Comparison of ENCODE assay signal across 8 cellular contexts in genomic region chr11:34174411-34175041, GRCh38.
DNase-seq lines count a peak whose midpoint lies in the region; ATAC-seq, FAIRE-seq and TF ChIP-seq lines count a peak whose summit lies in the region.

No MANE protein-coding gene starts in this region.

- H3K27me3 ChIP-seq in H9 (ENCODE audit: insufficient read depth, low read length): no peaks in the 10 kb centered on the region; the same call in 1 of the 2 replicates
- no peaks in the 10 kb centered on the region for H3K27me3 ChIP-seq in MM.1S (replicated peaks; ENCODE audit: insufficient read depth, low read length)
- no peaks in the 10 kb centered on the region for H3K27me3 ChIP-seq in psoas muscle (ENCODE audit: insufficient read depth in 3 of 3, low read length in 2 of 3)

- H3K4ac ChIP-seq in H9 (ENCODE audit: low read depth, low read length): no peak overlapping the region

- no peak overlapping the region for H2AFZ ChIP-seq in H9 (ENCODE audit: low read length)
- H2AFZ ChIP-seq in MM.1S (ENCODE audit: low read length): peak overlapping the region; percentile 29; the same call in 1 of the 2 replicates

- no peak overlapping the region for H3K23ac ChIP-seq in H9 (ENCODE audit: insufficient read length, low read depth, low read length)

- 0 out of 2 replicates have a peak, but pooled peaks cover 4% of the 10 kb centered on the region for H3F3A ChIP-seq in MM.1S (ENCODE audit: insufficient read depth, low read length)

- no peaks in the 10 kb centered on the region for H3K9me2 ChIP-seq in MM.1S (replicated peaks; ENCODE audit: insufficient read depth, low read length)

- no peaks in the 10 kb centered on the region for H3K9me3 Mint-ChIP-seq in H9
- H3K9me3 Mint-ChIP-seq in activated naive CD8-positive, alpha-beta T cell treated with anti-CD3 and anti-CD28 coated beads, Interleukin-2, amount 10 ng/mL, durations not matched to agents 7 days and 5 days: no peaks in the 10 kb centered on the region

- H2BK5ac ChIP-seq in H9 (ENCODE audit: insufficient read length, low read length): no peak overlapping the region

- DNase-seq in GM04504 (ENCODE audit: low read depth) (peak; percentile 31), H9 (peak; percentile 86), MM.1S (peak; percentile 79), SW480 (ENCODE audit: low spot score) (peak; percentile 64), left cardiac atrium (peak; percentile 88), psoas muscle (peak; percentile 85 to 92), urothelium cell line (ENCODE audit: low spot score) (peak; percentile 91)
- peak; percentile 89 for DNase-seq in activated naive CD8-positive, alpha-beta T cell treated with anti-CD3 and anti-CD28 coated beads, Interleukin-2, amount 10 ng/mL, durations not matched to agents 7 days and 5 days

- peaks cover 2% of the 10 kb centered on the region for H3K27me3 Mint-ChIP-seq in H9 (ENCODE audit: low read depth)
- peaks cover 4% of the 10 kb centered on the region for H3K27me3 Mint-ChIP-seq in activated naive CD8-positive, alpha-beta T cell treated with anti-CD3 and anti-CD28 coated beads, Interleukin-2, amount 10 ng/mL, durations not matched to agents 7 days and 5 days

- H3K27ac Mint-ChIP-seq in H9: no peak overlapping the region
- H3K27ac Mint-ChIP-seq in activated naive CD8-positive, alpha-beta T cell treated with anti-CD3 and anti-CD28 coated beads, Interleukin-2, amount 10 ng/mL, durations not matched to agents 7 days and 5 days: no peak overlapping the region

- H3K79me1 ChIP-seq in H9 (ENCODE audit: insufficient read depth, low read depth, low read length, poor library complexity, severe bottlenecking): no peaks in the 10 kb centered on the region

- FAIRE-seq in urothelium cell line (lab: Jason Lieb, UNC): no peak

- POLR2A ChIA-PET in activated naive CD8-positive, alpha-beta T cell treated with anti-CD3 and anti-CD28 coated beads, Interleukin-2, amount 10 ng/mL, durations not matched to agents 7 days and 5 days (lab: Charles Lee): interaction anchor here (0.7 to 2.8 kb wide), 4 partner anchors 73 to 222 kb away, joined by 7 to 28 read pairs (median 10); partner anchors contain the start of gene ABTB2

- no peak overlapping the region for H3K9ac ChIP-seq in H9 (ENCODE audit: extremely low read depth, insufficient read length, low read length)
- H3K9ac ChIP-seq in MM.1S (ENCODE audit: low read length): no peak overlapping the region

- no peak overlapping the region for H4K91ac ChIP-seq in H9 (ENCODE audit: insufficient read length, low read depth, low read length)

- H2BK15ac ChIP-seq in H9 (ENCODE audit: low read depth, low read length): no peak overlapping the region

- TF ChIP-seq CTCF in H9 (conservative IDR thresholded peaks at IDR 0.05): peak; percentile 98
- TF ChIP-seq CTCF in MM.1S (IDR thresholded peaks at IDR 0.05; ENCODE audit: low read length): peak; percentile 84
- peak; percentile 96 for TF ChIP-seq CTCF in psoas muscle (IDR thresholded peaks at IDR 0.05)

- no peaks in the 10 kb centered on the region; a peak in 1 of 7 replicates for H3K36me3 Mint-ChIP-seq in H9 (ENCODE audit: insufficient read depth in 1 of 3, low read depth in 3 of 3)
- no peaks in the 10 kb centered on the region for H3K36me3 Mint-ChIP-seq in activated naive CD8-positive, alpha-beta T cell treated with anti-CD3 and anti-CD28 coated beads, Interleukin-2, amount 10 ng/mL, durations not matched to agents 7 days and 5 days

- H3K79me2 ChIP-seq in H9 (ENCODE audit: insufficient read depth, low read length): no peaks in the 10 kb centered on the region
- H3K79me2 ChIP-seq in MM.1S (ENCODE audit: low read length): no peaks in the 10 kb centered on the region

- no peak overlapping the region for H3K14ac ChIP-seq in H9 (ENCODE audit: insufficient read depth, low read length)

- H3K18ac ChIP-seq in H9 (ENCODE audit: insufficient read length, low read depth, low read length): no peak overlapping the region

- no CpG with 5 or more reads among the region's 33 CpGs for WGBS in H9 (ENCODE audit: extremely low coverage, insufficient read length, low lambda C conversion rate)
- WGBS in psoas muscle, 3 donors: 4 to 9% (median 4%) methylated on average over 25 to 33 of the region's 33 CpGs

- no peaks in the 10 kb centered on the region for H3K36me3 ChIP-seq in MM.1S (replicated peaks; ENCODE audit: insufficient read depth, low read length)
- H3K36me3 ChIP-seq in psoas muscle (ENCODE audit: insufficient read depth in 1 of 2, low read depth in 1 of 2): peaks cover 0 to 17% of the 10 kb centered on the region in 2 donors

- H4K5ac ChIP-seq in H9 (ENCODE audit: insufficient read length, low read depth, low read length): no peak overlapping the region

- intact Hi-C loops in left cardiac atrium (cut with DNase I): loop anchor here (1.0 to 10.0 kb wide), 4 partner anchors 177 to 320 kb away; partner anchors contain the start of gene ABTB2 (in 1 of the 2)
- intact Hi-C loops in psoas muscle (cut with DNase I): loop anchor here (1.0 to 10.0 kb wide), 4 partner anchors 123 to 320 kb away; no protein-coding TSS in a partner anchor

- peak overlapping the region; percentile 35 for H3K4me3 ChIP-seq in MM.1S (ENCODE audit: low read length)
- H3K4me3 ChIP-seq in psoas muscle: peak overlapping the region; percentile 58

- H3K27ac ChIP-seq in H9 (ENCODE audit: insufficient read length, low read depth, low read length): no peak overlapping the region
- H3K27ac ChIP-seq in MM.1S (ENCODE audit: low read length): no peak overlapping the region
- peak overlapping the region; percentile 19 for H3K27ac ChIP-seq in psoas muscle

- H4K8ac ChIP-seq in H9 (replicated peaks; ENCODE audit: insufficient read length, low read depth, low read length): no peak overlapping the region

- no peak overlapping the region for H2BK120ac ChIP-seq in H9 (ENCODE audit: low read depth, low read length, poor library complexity, severe bottlenecking)

- no peaks in the 10 kb centered on the region for H3K23me2 ChIP-seq in H9 (ENCODE audit: insufficient read length, low read depth, low read length, poor library complexity, severe bottlenecking)

- ATAC-seq in activated naive CD8-positive, alpha-beta T cell treated with anti-CD3 and anti-CD28 coated beads, Interleukin-2, amount 10 ng/mL, durations not matched to agents 7 days and 5 days (ENCODE audit: low read depth): peak; percentile 99
- ATAC-seq in left cardiac atrium: peak; percentile 98
- ATAC-seq in psoas muscle: peak; percentile 98 to 99 (median 98)

- no peak overlapping the region for H2BK12ac ChIP-seq in H9 (ENCODE audit: insufficient read length, low read depth, low read length)

- H3K9me3 ChIP-seq in H9 (ENCODE audit: control insufficient read depth, low read depth, low read length) (no peaks in the 10 kb centered on the region), MM.1S (replicated peaks; ENCODE audit: insufficient read depth, low read length) (no peaks in the 10 kb centered on the region), psoas muscle (no peaks in the 10 kb centered on the region)

- no peak overlapping the region for H2AK5ac ChIP-seq in H9 (ENCODE audit: insufficient read length, low read length)

- H3K4me1 ChIP-seq in H9 (ENCODE audit: insufficient read depth, low read length) (no peaks in the 10 kb centered on the region), MM.1S (ENCODE audit: low read length) (peaks cover 16% of the 10 kb centered on the region; the same call in 1 of the 2 replicates), psoas muscle (peaks cover 7% of the 10 kb centered on the region)

- no peak overlapping the region for H3K56ac ChIP-seq in H9 (ENCODE audit: insufficient read length, low read depth, low read length)

- no peak overlapping the region for H2BK20ac ChIP-seq in H9 (ENCODE audit: low read depth, low read length, poor library complexity, severe bottlenecking)

- no peak overlapping the region for H3T11ph ChIP-seq in H9 (ENCODE audit: low read length)

- no peaks in the 10 kb centered on the region for H4K20me1 ChIP-seq in H9 (ENCODE audit: control insufficient read depth, insufficient read depth, insufficient read length)
- no peaks in the 10 kb centered on the region for H4K20me1 ChIP-seq in MM.1S (ENCODE audit: insufficient read depth, low read length)

- peaks cover 6 to 10% of the 10 kb centered on the region in 2 experiments for H3K4me1 Mint-ChIP-seq in H9
- peaks cover 10% of the 10 kb centered on the region for H3K4me1 Mint-ChIP-seq in activated naive CD8-positive, alpha-beta T cell treated with anti-CD3 and anti-CD28 coated beads, Interleukin-2, amount 10 ng/mL, durations not matched to agents 7 days and 5 days

- peak overlapping the region; percentile 38 for H3K4me2 ChIP-seq in H9 (ENCODE audit: insufficient read depth, insufficient read length, low read length)
- peak overlapping the region; percentile 85 for H3K4me2 ChIP-seq in MM.1S (ENCODE audit: low read depth, low read length)

- peak overlapping the region; percentile 52 to 57 for H3K4me3 Mint-ChIP-seq in H9
- H3K4me3 Mint-ChIP-seq in activated naive CD8-positive, alpha-beta T cell treated with anti-CD3 and anti-CD28 coated beads, Interleukin-2, amount 10 ng/mL, durations not matched to agents 7 days and 5 days: peak overlapping the region; percentile 66

Comparison
In these comparisons a context has a peak if more than half of its experiments do, and no peak if none do; other contexts are left out.
1. DNase-seq: peak in every context shown above with its lines; median percentile 91 in urothelium cell line; 89 in activated naive CD8-positive, alpha-beta T cell treated with anti-CD3 and anti-CD28 coated beads, Interleukin-2, amount 10 ng/mL, durations not matched to agents 7 days and 5 days; 88 in psoas muscle; 88 in left cardiac atrium; 86 in H9; 79 in MM.1S; 64 in SW480; 31 in GM04504.